ENCODE assay signal across 1 cellular context in genomic region chr3:143972495-143973351, GRCh38.
TF ChIP-seq lines count a peak whose summit lies in the region.

No MANE protein-coding gene starts in this region.

TF ChIP-seq in HepG2, 621 proteins besides CTCF, POLR2A, EP300 and RAD21 (continued from another document and continues in another):
- no peak for TF ChIP-seq ZNF746 (CRISPR knock-in tag; IDR thresholded peaks at IDR 0.05)
- TF ChIP-seq ZNF232 (CRISPR knock-in tag; IDR thresholded peaks at IDR 0.05; ENCODE audit: borderline replicate concordance), result no peak
- TF ChIP-seq ZNF713 (CRISPR knock-in tag; IDR thresholded peaks at IDR 0.05), result no peak
- TF ChIP-seq HIVEP1 (CRISPR knock-in tag; IDR thresholded peaks at IDR 0.05), result no peak; the same call in 1 of the 2 replicates
- TF ChIP-seq, protein P1, sequence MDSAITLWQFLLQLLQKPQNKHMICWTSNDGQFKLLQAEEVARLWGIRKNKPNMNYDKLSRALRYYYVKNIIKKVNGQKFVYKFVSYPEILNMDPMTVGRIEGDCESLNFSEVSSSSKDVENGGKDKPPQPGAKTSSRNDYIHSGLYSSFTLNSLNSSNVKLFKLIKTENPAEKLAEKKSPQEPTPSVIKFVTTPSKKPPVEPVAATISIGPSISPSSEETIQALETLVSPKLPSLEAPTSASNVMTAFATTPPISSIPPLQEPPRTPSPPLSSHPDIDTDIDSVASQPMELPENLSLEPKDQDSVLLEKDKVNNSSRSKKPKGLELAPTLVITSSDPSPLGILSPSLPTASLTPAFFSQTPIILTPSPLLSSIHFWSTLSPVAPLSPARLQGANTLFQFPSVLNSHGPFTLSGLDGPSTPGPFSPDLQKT (CRISPR knock-in tag; IDR thresholded peaks at IDR 0.05; ENCODE audit: borderline replicate concordance), result no peak
- TF ChIP-seq SAFB2 (CRISPR knock-in tag; IDR thresholded peaks at IDR 0.05; ENCODE audit: borderline replicate concordance, low read depth), result 0 out of 2 replicates have a peak, but pooled peaks have one; percentile 56
- peak; percentile 72; the same call in 1 of the 2 replicates for TF ChIP-seq ZBTB38 (CRISPR knock-in tag; IDR thresholded peaks at IDR 0.05)
- no peak for TF ChIP-seq SRSF9 (IDR thresholded peaks at IDR 0.05; ENCODE audit: borderline replicate concordance, insufficient read depth, low read depth, low read length, poor library complexity, severe bottlenecking)
- no peak for TF ChIP-seq AKNA (CRISPR knock-in tag; IDR thresholded peaks at IDR 0.05; ENCODE audit: borderline replicate concordance)
- TF ChIP-seq, protein P2, sequence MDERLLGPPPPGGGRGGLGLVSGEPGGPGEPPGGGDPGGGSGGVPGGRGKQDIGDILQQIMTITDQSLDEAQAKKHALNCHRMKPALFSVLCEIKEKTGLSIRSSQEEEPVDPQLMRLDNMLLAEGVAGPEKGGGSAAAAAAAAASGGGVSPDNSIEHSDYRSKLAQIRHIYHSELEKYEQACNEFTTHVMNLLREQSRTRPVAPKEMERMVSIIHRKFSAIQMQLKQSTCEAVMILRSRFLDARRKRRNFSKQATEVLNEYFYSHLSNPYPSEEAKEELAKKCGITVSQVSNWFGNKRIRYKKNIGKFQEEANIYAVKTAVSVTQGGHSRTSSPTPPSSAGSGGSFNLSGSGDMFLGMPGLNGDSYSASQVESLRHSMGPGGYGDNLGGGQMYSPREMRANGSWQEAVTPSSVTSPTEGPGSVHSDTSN (CRISPR knock-in tag; IDR thresholded peaks at IDR 0.05), result no peak
- no peak for TF ChIP-seq ZNF18 (CRISPR knock-in tag; IDR thresholded peaks at IDR 0.05; ENCODE audit: insufficient replicate concordance)
- TF ChIP-seq TBX2 (CRISPR knock-in tag; IDR thresholded peaks at IDR 0.05; ENCODE audit: borderline replicate concordance), result no peak
- TF ChIP-seq EEA1 (CRISPR knock-in tag; IDR thresholded peaks at IDR 0.05; ENCODE audit: borderline replicate concordance), result no peak
- TF ChIP-seq PTBP1 (IDR thresholded peaks at IDR 0.05; ENCODE audit: low read depth, low read length, poor library complexity, severe bottlenecking), result no peak
- TF ChIP-seq DPF2 (CRISPR knock-in tag; IDR thresholded peaks at IDR 0.05; ENCODE audit: borderline replicate concordance, low read depth), result no peak
- TF ChIP-seq TFDP2 (CRISPR knock-in tag; IDR thresholded peaks at IDR 0.05), result no peak
- no peak for TF ChIP-seq ZBTB42 (CRISPR knock-in tag; IDR thresholded peaks at IDR 0.05)
- TF ChIP-seq ZNF720 (CRISPR knock-in tag; IDR thresholded peaks at IDR 0.05), result no peak
- no peak for TF ChIP-seq ATF1 (CRISPR knock-in tag; IDR thresholded peaks at IDR 0.05)
- TF ChIP-seq HNRNPK (IDR thresholded peaks at IDR 0.05; ENCODE audit: low read depth, low read length, poor library complexity, severe bottlenecking), result no peak
- no peak for TF ChIP-seq CHD2 (IDR thresholded peaks at IDR 0.05; ENCODE audit: low read depth, low read length)
- TF ChIP-seq ZNF83 (CRISPR knock-in tag; IDR thresholded peaks at IDR 0.05; ENCODE audit: borderline replicate concordance), result no peak
- no peak for TF ChIP-seq TBL1XR1 (IDR thresholded peaks at IDR 0.05; ENCODE audit: borderline replicate concordance, low read length, partially characterized antibody)
- peak; percentile 53 for TF ChIP-seq GABPB1 (CRISPR knock-in tag; IDR thresholded peaks at IDR 0.05)
- TF ChIP-seq, protein P3, sequence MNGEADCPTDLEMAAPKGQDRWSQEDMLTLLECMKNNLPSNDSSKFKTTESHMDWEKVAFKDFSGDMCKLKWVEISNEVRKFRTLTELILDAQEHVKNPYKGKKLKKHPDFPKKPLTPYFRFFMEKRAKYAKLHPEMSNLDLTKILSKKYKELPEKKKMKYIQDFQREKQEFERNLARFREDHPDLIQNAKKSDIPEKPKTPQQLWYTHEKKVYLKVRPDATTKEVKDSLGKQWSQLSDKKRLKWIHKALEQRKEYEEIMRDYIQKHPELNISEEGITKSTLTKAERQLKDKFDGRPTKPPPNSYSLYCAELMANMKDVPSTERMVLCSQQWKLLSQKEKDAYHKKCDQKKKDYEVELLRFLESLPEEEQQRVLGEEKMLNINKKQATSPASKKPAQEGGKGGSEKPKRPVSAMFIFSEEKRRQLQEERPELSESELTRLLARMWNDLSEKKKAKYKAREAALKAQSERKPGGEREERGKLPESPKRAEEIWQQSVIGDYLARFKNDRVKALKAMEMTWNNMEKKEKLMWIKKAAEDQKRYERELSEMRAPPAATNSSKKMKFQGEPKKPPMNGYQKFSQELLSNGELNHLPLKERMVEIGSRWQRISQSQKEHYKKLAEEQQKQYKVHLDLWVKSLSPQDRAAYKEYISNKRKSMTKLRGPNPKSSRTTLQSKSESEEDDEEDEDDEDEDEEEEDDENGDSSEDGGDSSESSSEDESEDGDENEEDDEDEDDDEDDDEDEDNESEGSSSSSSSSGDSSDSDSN (CRISPR knock-in tag; IDR thresholded peaks at IDR 0.05), result peak; percentile 84
- 0 out of 2 replicates have a peak, but pooled peaks have one; percentile 14 for TF ChIP-seq RARA (CRISPR knock-in tag; IDR thresholded peaks at IDR 0.05)
- TF ChIP-seq ZNF724P (CRISPR knock-in tag; IDR thresholded peaks at IDR 0.05; ENCODE audit: borderline replicate concordance), result peak; percentile 45; the same call in 1 of the 2 replicates
- TF ChIP-seq, protein P4, sequence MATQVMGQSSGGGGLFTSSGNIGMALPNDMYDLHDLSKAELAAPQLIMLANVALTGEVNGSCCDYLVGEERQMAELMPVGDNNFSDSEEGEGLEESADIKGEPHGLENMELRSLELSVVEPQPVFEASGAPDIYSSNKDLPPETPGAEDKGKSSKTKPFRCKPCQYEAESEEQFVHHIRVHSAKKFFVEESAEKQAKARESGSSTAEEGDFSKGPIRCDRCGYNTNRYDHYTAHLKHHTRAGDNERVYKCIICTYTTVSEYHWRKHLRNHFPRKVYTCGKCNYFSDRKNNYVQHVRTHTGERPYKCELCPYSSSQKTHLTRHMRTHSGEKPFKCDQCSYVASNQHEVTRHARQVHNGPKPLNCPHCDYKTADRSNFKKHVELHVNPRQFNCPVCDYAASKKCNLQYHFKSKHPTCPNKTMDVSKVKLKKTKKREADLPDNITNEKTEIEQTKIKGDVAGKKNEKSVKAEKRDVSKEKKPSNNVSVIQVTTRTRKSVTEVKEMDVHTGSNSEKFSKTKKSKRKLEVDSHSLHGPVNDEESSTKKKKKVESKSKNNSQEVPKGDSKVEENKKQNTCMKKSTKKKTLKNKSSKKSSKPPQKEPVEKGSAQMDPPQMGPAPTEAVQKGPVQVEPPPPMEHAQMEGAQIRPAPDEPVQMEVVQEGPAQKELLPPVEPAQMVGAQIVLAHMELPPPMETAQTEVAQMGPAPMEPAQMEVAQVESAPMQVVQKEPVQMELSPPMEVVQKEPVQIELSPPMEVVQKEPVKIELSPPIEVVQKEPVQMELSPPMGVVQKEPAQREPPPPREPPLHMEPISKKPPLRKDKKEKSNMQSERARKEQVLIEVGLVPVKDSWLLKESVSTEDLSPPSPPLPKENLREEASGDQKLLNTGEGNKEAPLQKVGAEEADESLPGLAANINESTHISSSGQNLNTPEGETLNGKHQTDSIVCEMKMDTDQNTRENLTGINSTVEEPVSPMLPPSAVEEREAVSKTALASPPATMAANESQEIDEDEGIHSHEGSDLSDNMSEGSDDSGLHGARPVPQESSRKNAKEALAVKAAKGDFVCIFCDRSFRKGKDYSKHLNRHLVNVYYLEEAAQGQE (IDR thresholded peaks at IDR 0.05; ENCODE audit: borderline replicate concordance in 1 of 2, low read depth in 1 of 2, low read length in 2 of 2), result no peak
- TF ChIP-seq ZNF776 (CRISPR knock-in tag; IDR thresholded peaks at IDR 0.05), result no peak; the same call in 1 of the 2 replicates
- TF ChIP-seq RFXAP (CRISPR knock-in tag; IDR thresholded peaks at IDR 0.05; ENCODE audit: borderline replicate concordance), result no peak
- TF ChIP-seq ZKSCAN1 (IDR thresholded peaks at IDR 0.05; ENCODE audit: low read length), result no peak
- no peak; the same call in 1 of the 2 replicates for TF ChIP-seq ETV5 (CRISPR knock-in tag; IDR thresholded peaks at IDR 0.05; ENCODE audit: borderline replicate concordance)
- TF ChIP-seq ZNF335 (CRISPR knock-in tag; IDR thresholded peaks at IDR 0.05), result no peak
- no peak for TF ChIP-seq ZNF205 (CRISPR knock-in tag; IDR thresholded peaks at IDR 0.05)
- TF ChIP-seq, protein P5, sequence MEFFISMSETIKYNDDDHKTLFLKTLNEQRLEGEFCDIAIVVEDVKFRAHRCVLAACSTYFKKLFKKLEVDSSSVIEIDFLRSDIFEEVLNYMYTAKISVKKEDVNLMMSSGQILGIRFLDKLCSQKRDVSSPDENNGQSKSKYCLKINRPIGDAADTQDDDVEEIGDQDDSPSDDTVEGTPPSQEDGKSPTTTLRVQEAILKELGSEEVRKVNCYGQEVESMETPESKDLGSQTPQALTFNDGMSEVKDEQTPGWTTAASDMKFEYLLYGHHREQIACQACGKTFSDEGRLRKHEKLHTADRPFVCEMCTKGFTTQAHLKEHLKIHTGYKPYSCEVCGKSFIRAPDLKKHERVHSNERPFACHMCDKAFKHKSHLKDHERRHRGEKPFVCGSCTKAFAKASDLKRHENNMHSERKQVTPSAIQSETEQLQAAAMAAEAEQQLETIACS (CRISPR knock-in tag; IDR thresholded peaks at IDR 0.05), result peak; percentile 56; the same call in 1 of the 2 replicates
- no peak for TF ChIP-seq ATF7-NPFF (CRISPR knock-in tag; IDR thresholded peaks at IDR 0.05; ENCODE audit: low read depth)
- no peak for TF ChIP-seq KDM2A (CRISPR knock-in tag; IDR thresholded peaks at IDR 0.05; ENCODE audit: borderline replicate concordance, low read depth)
- TF ChIP-seq PHF21A (CRISPR knock-in tag; IDR thresholded peaks at IDR 0.05), result no peak
- no peak; the same call in 1 of the 2 replicates for TF ChIP-seq ELF3 (CRISPR knock-in tag; IDR thresholded peaks at IDR 0.05)
- TF ChIP-seq TAF1 (CRISPR knock-in tag; IDR thresholded peaks at IDR 0.05), result peak; percentile 47
- TF ChIP-seq TAF15 (IDR thresholded peaks at IDR 0.05; ENCODE audit: low read depth, low read length, poor library complexity, severe bottlenecking), result no peak
